In genomic region chr1:116647186-116647585, GRCh38 we compare ENCODE assay signal across 8 cellular contexts. TPM values are rescaled to one million over a fixed set of nuclear protein-coding genes. Genes with fewer than 3 reads are reported as not detected.
DNase-seq lines count a peak whose midpoint lies in the region; ATAC-seq, FAIRE-seq and TF ChIP-seq lines count a peak whose summit lies in the region.
"Not testable (repeated sequence)": the region's sequence is repeated elsewhere in the genome, so short reads cannot be mapped to it uniquely, and the experiment has no call there.
"Had no signal": no experiment of that assay in that cellular context is flagged by ENCODE, and none has a peak within 500 bp of the region (broad histone marks: within the 10 kb centered on the region; RNA-seq: fewer than 3 reads in every experiment).

No MANE protein-coding gene starts in this region.

- H3K4me1 Mint-ChIP-seq in GM23338, result peaks cover 33% of the 10 kb centered on the region
- peaks cover 35% of the 10 kb centered on the region for H3K4me1 Mint-ChIP-seq in astrocyte (ENCODE audit: low read depth, unreplicated experiment)
- peaks cover 24% of the 10 kb centered on the region for H3K4me1 Mint-ChIP-seq in endodermal cell
- peaks cover 51% of the 10 kb centered on the region for H3K4me1 Mint-ChIP-seq in neural crest cell

- not testable (repeated sequence) for TF ChIP-seq CTCF in GM23338 (conservative IDR thresholded peaks at IDR 0.05; ENCODE audit: low read depth in 2 of 2); astrocyte (IDR thresholded peaks at IDR 0.05; ENCODE audit: insufficient read depth, low read depth, low read length); endodermal cell (conservative IDR thresholded peaks at IDR 0.05); left ventricle myocardium inferior (IDR thresholded peaks at IDR 0.05; ENCODE audit: borderline replicate concordance); neural crest cell (conservative IDR thresholded peaks at IDR 0.05); suprapubic skin (IDR thresholded peaks at IDR 0.05)

- intact Hi-C loops in left ventricle myocardium inferior (cut with micrococcal nuclease), result not testable (repeated sequence)

- not testable (repeated sequence) for FAIRE-seq in astrocyte (lab: Jason Lieb, UNC)

- peaks cover 18% of the 10 kb centered on the region for H3K4me1 ChIP-seq in GM23338 (ENCODE audit: insufficient read depth)
- not testable (repeated sequence) for H3K4me1 ChIP-seq in astrocyte (ENCODE audit: insufficient read depth, low read length); endodermal cell (ENCODE audit: control insufficient read depth, insufficient read depth, low read length)
- peaks cover 43% of the 10 kb centered on the region for H3K4me1 ChIP-seq in left ventricle myocardium inferior
- H3K4me1 ChIP-seq in mesodermal cell (ENCODE audit: control insufficient read depth, insufficient read depth, low read length, poor library complexity, severe bottlenecking), result peaks cover 19% of the 10 kb centered on the region
- peaks cover 36% of the 10 kb centered on the region for H3K4me1 ChIP-seq in suprapubic skin

- peaks cover 15% of the 10 kb centered on the region for H3K79me2 ChIP-seq in GM23338 (replicated peaks; ENCODE audit: insufficient read depth)
- H3K79me2 ChIP-seq in astrocyte (ENCODE audit: insufficient read depth, low read length), result not testable (repeated sequence)

- H3F3A ChIP-seq in GM23338 (replicated peaks; ENCODE audit: low read depth), result not testable (repeated sequence)

- peak overlapping the region; percentile 17; the same call in 1 of the 2 replicates for H3K27ac Mint-ChIP-seq in GM23338
- not testable (repeated sequence) for H3K27ac Mint-ChIP-seq in astrocyte (ENCODE audit: unreplicated experiment)
- H3K27ac Mint-ChIP-seq in endodermal cell, result peak overlapping the region; percentile 77
- H3K27ac Mint-ChIP-seq in neural crest cell (ENCODE audit: unreplicated experiment), result peak overlapping the region; percentile 75

- not testable (repeated sequence) for H3K9me3 Mint-ChIP-seq in GM23338; astrocyte (ENCODE audit: unreplicated experiment); endodermal cell; neural crest cell

- H4K20me1 ChIP-seq in GM23338 (replicated peaks; ENCODE audit: insufficient read depth); astrocyte (ENCODE audit: insufficient read depth, low read length): not testable (repeated sequence)

- H3K4me3 Mint-ChIP-seq in GM23338; astrocyte (ENCODE audit: unreplicated experiment); endodermal cell: not testable (repeated sequence)
- H3K4me3 Mint-ChIP-seq in neural crest cell, result peak overlapping the region; percentile 38

- not testable (repeated sequence) for H3K9ac ChIP-seq in astrocyte (ENCODE audit: low read length); endodermal cell (ENCODE audit: extremely low read depth, low read length, poor library complexity, severe bottlenecking)

- not testable (repeated sequence) for H3K27me3 Mint-ChIP-seq in GM23338 (ENCODE audit: insufficient read depth, low read depth, poor library complexity); astrocyte (ENCODE audit: low read depth, unreplicated experiment); endodermal cell (ENCODE audit: insufficient read depth); neural crest cell (ENCODE audit: low read depth)

- not testable (repeated sequence) for H3K27me3 ChIP-seq in GM23338 (ENCODE audit: insufficient read depth); astrocyte (ENCODE audit: insufficient read depth, low read length); endodermal cell (ENCODE audit: control insufficient read depth, insufficient read depth, low read length, poor library complexity, severe bottlenecking); left ventricle myocardium inferior (ENCODE audit: low read depth); suprapubic skin

- H3K9me2 ChIP-seq in GM23338 (ENCODE audit: insufficient read depth), result not testable (repeated sequence)

- H3K36me3 Mint-ChIP-seq in GM23338 (ENCODE audit: low read depth); astrocyte (ENCODE audit: low read depth, unreplicated experiment); endodermal cell (ENCODE audit: low read depth); neural crest cell (ENCODE audit: low read depth): not testable (repeated sequence)

- H3K36me3 ChIP-seq in GM23338 (ENCODE audit: insufficient read depth); astrocyte (ENCODE audit: insufficient read depth, low read length); endodermal cell (ENCODE audit: control insufficient read depth, insufficient read depth, low read length); left ventricle myocardium inferior; mesodermal cell (ENCODE audit: control insufficient read depth, insufficient read depth, low read length); suprapubic skin: not testable (repeated sequence)

- H3K4me3 ChIP-seq in GM23338; astrocyte (ENCODE audit: insufficient read depth, low read depth, low read length); endodermal cell (ENCODE audit: low read length); left ventricle myocardium inferior; mesodermal cell (ENCODE audit: extremely low read depth, insufficient read depth, low read length, poor library complexity, severe bottlenecking); suprapubic skin: not testable (repeated sequence)

- H3K27ac ChIP-seq in GM23338 (ENCODE audit: low read depth); astrocyte (ENCODE audit: low read depth, low read length): not testable (repeated sequence)
- H3K27ac ChIP-seq in endodermal cell (ENCODE audit: low read depth, low read length), result peak overlapping the region; percentile 90
- H3K27ac ChIP-seq in left ventricle myocardium inferior (replicated peaks), result peak overlapping the region; percentile 58
- H3K27ac ChIP-seq in mesodermal cell (ENCODE audit: low read depth, low read length, severe bottlenecking), result peak overlapping the region; percentile 76
- peak overlapping the region; percentile 41 for H3K27ac ChIP-seq in suprapubic skin

- ATAC-seq in GM23338, result not testable (repeated sequence)

- TF ChIP-seq POLR2A in suprapubic skin (IDR thresholded peaks at IDR 0.05), result not testable (repeated sequence)

- not testable (repeated sequence) for TF ChIP-seq EP300 in suprapubic skin (IDR thresholded peaks at IDR 0.05)

- not testable (repeated sequence) for DNase-seq in GM23338 (ENCODE audit: low spot score); astrocyte (ENCODE audit: low read depth); endodermal cell; left ventricle myocardium inferior; neural crest cell (ENCODE audit: low read depth, low spot score); suprapubic skin (ENCODE audit: low spot score in 2 of 2)

- WGBS in endodermal cell (ENCODE audit: insufficient coverage in 1 of 2, insufficient read length in 1 of 2), 2 experiments, result 79 to 95% methylated on average over 2 to 8 of the region's 8 CpGs
- WGBS in mesodermal cell (ENCODE audit: insufficient coverage in 2 of 2), 2 experiments, result 92 to 93% methylated on average over 3 to 4 of the region's 8 CpGs
- 69% methylated on average over 8 of the region's 8 CpGs for WGBS in suprapubic skin

- not testable (repeated sequence) for H3K9me3 ChIP-seq in astrocyte (ENCODE audit: insufficient read depth, low read depth, low read length); endodermal cell (ENCODE audit: control insufficient read depth, low read length); left ventricle myocardium inferior (replicated peaks); mesodermal cell (ENCODE audit: control insufficient read depth, low read length); suprapubic skin

- H2AFZ ChIP-seq in GM23338; astrocyte (ENCODE audit: low read depth, low read length): not testable (repeated sequence)

- H3K4me2 ChIP-seq in GM23338, result not testable (repeated sequence)
- peak overlapping the region; percentile 77 for H3K4me2 ChIP-seq in astrocyte (ENCODE audit: low read length)

RNA-seq across cellular contexts. Expression of gene IGSF3, which starts 20.3 kb away (rescaled TPM):
- 32.9 and 37.8 TPM in 2 replicates for total RNA-seq in GM23338 (2014; rRNA removed; shearing (Covaris generic))
- polyA plus RNA-seq in GM23338 (2016; fragmentation: Nextera tagmentation; extraction: Ambion mirVana), result 7.3 and 8.3 TPM in 2 replicates
- 11.7 and 12.7 TPM in 2 replicates for total RNA-seq in astrocyte
- 10 to 100 TPM; 35.0 to 36.7 TPM for total RNA-seq in endodermal cell
- polyA plus RNA-seq in endodermal cell (2013, experiment 1 of 2), result 37.0 TPM
- 39.5 TPM for polyA plus RNA-seq in endodermal cell (2013, experiment 2 of 2)
- 19.9 TPM for total RNA-seq in left ventricle myocardium inferior
- 33.5 TPM for polyA plus RNA-seq in mesodermal cell (2013, experiment 1 of 2)
- 29.6 TPM for polyA plus RNA-seq in mesodermal cell (2013, experiment 2 of 2)
- total RNA-seq in neural crest cell, result 27.2 TPM in 2 replicates
- total RNA-seq in suprapubic skin, result 10 to 100 TPM; 48.1 to 59.2 (median 55.6) TPM
- polyA plus RNA-seq: CD8-positive, alpha-beta memory T cell had no signal
